9 cellular contexts compared by ENCODE assay signal in the genomic region with DNA sequence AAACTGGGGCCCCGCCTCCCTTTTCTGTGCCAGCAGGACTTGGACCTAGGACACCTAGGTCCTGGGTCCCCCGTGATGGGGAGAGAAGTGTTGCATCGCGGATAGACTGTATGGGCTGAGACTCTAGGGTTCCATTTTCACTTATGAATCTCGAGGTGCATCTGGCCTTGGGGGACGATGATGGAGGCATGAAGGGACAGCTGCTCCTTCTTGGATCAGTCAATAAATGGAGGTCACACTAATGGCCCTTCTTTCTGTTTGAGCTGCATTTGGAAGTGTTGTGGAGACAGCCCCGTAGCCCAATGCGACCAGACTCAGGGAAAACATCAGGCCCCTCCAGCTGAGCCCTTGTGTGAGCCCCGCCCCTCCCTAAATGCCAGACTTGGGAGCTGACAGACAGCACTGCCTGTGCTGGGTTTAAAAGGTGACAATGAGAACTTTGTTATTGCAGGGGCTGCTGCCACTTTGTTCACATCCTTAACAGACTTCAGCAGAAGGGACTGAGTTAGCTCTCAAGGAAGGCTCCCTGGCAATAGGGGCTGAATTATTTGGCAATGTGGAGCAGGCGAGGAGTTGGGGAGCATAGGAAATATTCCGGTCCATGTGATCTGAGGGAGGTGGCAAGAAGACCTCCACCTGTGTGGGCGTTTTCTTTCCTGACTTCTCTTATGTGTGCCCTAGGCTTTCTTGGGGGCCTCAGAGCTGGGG. TPM values are rescaled to one million over a fixed set of nuclear protein-coding genes. Genes with fewer than 3 reads are reported as not detected.
DNase-seq lines count a peak whose midpoint lies in the region; ATAC-seq and TF ChIP-seq lines count a peak whose summit lies in the region.
"Had no signal": no experiment of that assay in that cellular context is flagged by ENCODE, and none has a peak within 500 bp of the region (broad histone marks: within the 10 kb centered on the region; RNA-seq: fewer than 3 reads in every experiment).

No MANE protein-coding gene starts in this region.

- POLR2A ChIA-PET in naive thymus-derived CD4-positive, alpha-beta T cell (lab: Charles Lee): interaction anchor here (0.8 to 1.8 kb wide), 7 partner anchors 9 to 145 kb away, joined by 3 to 4 read pairs (median 3); no protein-coding TSS in a partner anchor

- H3K4me1 Mint-ChIP-seq in naive thymus-derived CD4-positive, alpha-beta T cell: peaks cover 20 to 44% (median 36%) of the 10 kb centered on the region in 7 donors

- DNase-seq in BE2C (no peak), NCI-H1105 (lab: John Stamatoyannopoulos, UW) (no peak), NOMO-1 (lab: John Stamatoyannopoulos, UW; ENCODE audit: unreplicated experiment in 2 of 2) (no peak), SIG-M5 (lab: John Stamatoyannopoulos, UW) (no peak)
- DNase-seq in naive thymus-derived CD4-positive, alpha-beta T cell: no peak

- peaks cover 7% of the 10 kb centered on the region; the same call in 1 of the 2 replicates for H3K36me3 ChIP-seq in BE2C
- peaks cover 0 to 22% (median 0%) of the 10 kb centered on the region in 3 experiments for H3K36me3 ChIP-seq in naive thymus-derived CD4-positive, alpha-beta T cell (ENCODE audit: control insufficient read depth in 2 of 3, insufficient read depth in 3 of 3, low read length in 3 of 3)

- no peaks in the 10 kb centered on the region for H3K27me3 ChIP-seq in BE2C
- no peaks in the 10 kb centered on the region for H3K27me3 ChIP-seq in naive thymus-derived CD4-positive, alpha-beta T cell (ENCODE audit: control insufficient read depth in 2 of 2, insufficient read depth in 2 of 2, low read length in 2 of 2)

- no peak for TF ChIP-seq EP300 in Ishikawa (IDR thresholded peaks at IDR 0.05; ENCODE audit: borderline replicate concordance)

- peaks cover under 1 to 36% (median 18%) of the 10 kb centered on the region in 5 donors for H3K36me3 Mint-ChIP-seq in naive thymus-derived CD4-positive, alpha-beta T cell

- H3K9me3 ChIP-seq in BE2C: no peaks in the 10 kb centered on the region
- H3K9me3 ChIP-seq in naive thymus-derived CD4-positive, alpha-beta T cell (ENCODE audit: control insufficient read depth in 2 of 3, low read length in 3 of 3): no peaks in the 10 kb centered on the region

- no peak for TF ChIP-seq RAD21 in Ishikawa (IDR thresholded peaks at IDR 0.05; ENCODE audit: low read depth)

- no peak for ATAC-seq in naive thymus-derived CD4-positive, alpha-beta T cell
- ATAC-seq in GM19035 (IDR thresholded peaks at IDR 0.05; ENCODE audit: unreplicated experiment): no peak
- ATAC-seq: HCT116 had no signal

- intact Hi-C loops in naive thymus-derived CD4-positive, alpha-beta T cell (cut with micrococcal nuclease): loop anchor here (2.0 kb wide), 2 partner anchors 15 kb away; a partner anchor contains a TSS

- CTCF ChIA-PET in naive thymus-derived CD4-positive, alpha-beta T cell (lab: Charles Lee): interaction anchor here (0.6 to 2.0 kb wide), 4 partner anchors 15 to 67 kb away, joined by 3 to 11 read pairs (median 6); no protein-coding TSS in a partner anchor

- TF ChIP-seq CTCF in BE2C (IDR thresholded peaks at IDR 0.05; ENCODE audit: low read depth, low read length): no peak

- peak overlapping the region; percentile 92 for H3K4me3 ChIP-seq in BE2C (ENCODE audit: low read depth, low read length)
- peak overlapping the region; percentile 71 for H3K4me3 ChIP-seq in naive thymus-derived CD4-positive, alpha-beta T cell (ENCODE audit: low read length)

- no peaks in the 10 kb centered on the region for H3K9me3 Mint-ChIP-seq in naive thymus-derived CD4-positive, alpha-beta T cell

- H3K27ac Mint-ChIP-seq in naive thymus-derived CD4-positive, alpha-beta T cell: peak overlapping the region; percentile 49 to 93 (median 86)

- peaks cover 0 to 7% (median 3%) of the 10 kb centered on the region in 5 donors for H3K27me3 Mint-ChIP-seq in naive thymus-derived CD4-positive, alpha-beta T cell

- peak overlapping the region; percentile 81 to 91 (median 86) for H3K4me3 Mint-ChIP-seq in naive thymus-derived CD4-positive, alpha-beta T cell

- peaks cover 10% of the 10 kb centered on the region for H3K4me1 ChIP-seq in BE2C
- peaks cover 19 to 22% of the 10 kb centered on the region in 2 donors for H3K4me1 ChIP-seq in naive thymus-derived CD4-positive, alpha-beta T cell (ENCODE audit: control insufficient read depth in 2 of 2, insufficient read depth in 2 of 2, low read length in 2 of 2)

- H3K27ac ChIP-seq in cingulate gyrus (ENCODE audit: low read depth, low read length): peak overlapping the region; percentile 96
- peak overlapping the region; percentile 70 for H3K27ac ChIP-seq in naive thymus-derived CD4-positive, alpha-beta T cell (ENCODE audit: low read depth, low read length)

TF ChIP-seq in Ishikawa, 13 proteins besides CTCF, POLR2A, EP300 and RAD21:
- TF ChIP-seq ZBTB7A (IDR thresholded peaks at IDR 0.05; ENCODE audit: low read depth) (peak; percentile 8; the same call in 1 of the 2 replicates), CEBPB (IDR thresholded peaks at IDR 0.05) (no peak)

RNA-seq across cellular contexts. Expression of a gene that starts 0.8 kb away (rescaled TPM):
- polyA plus RNA-seq in BE2C (2012; ENCODE audit: insufficient read depth, insufficient read length, low read depth): 178 TPM
- 10 to 100 TPM; 25.1 to 42.5 (median 35.6) TPM for total RNA-seq in naive thymus-derived CD4-positive, alpha-beta T cell
- 1 to 10 TPM; 5.3 to 6.7 TPM for polyA plus RNA-seq in naive thymus-derived CD4-positive, alpha-beta T cell

RNA-seq across cellular contexts. Expression of a gene that starts 5.8 kb away (rescaled TPM):
- 18.5 TPM for polyA plus RNA-seq in BE2C (2012; ENCODE audit: insufficient read depth, insufficient read length, low read depth)
- 1 to 10 TPM in 1 of 5 experiments, under 1 TPM in 4; 0.29 to 1.2 (median 0.84) TPM for total RNA-seq in naive thymus-derived CD4-positive, alpha-beta T cell
- polyA plus RNA-seq in naive thymus-derived CD4-positive, alpha-beta T cell: not detected

RNA-seq across cellular contexts. Expression of a gene that starts 14.5 kb away (rescaled TPM):
- polyA plus RNA-seq in BE2C (2012; ENCODE audit: insufficient read depth, insufficient read length, low read depth): 37.0 TPM
- 10 to 100 TPM; 20.1 to 29.7 (median 21.9) TPM for total RNA-seq in naive thymus-derived CD4-positive, alpha-beta T cell
- 10 to 100 TPM; 18.5 to 29.7 TPM for polyA plus RNA-seq in naive thymus-derived CD4-positive, alpha-beta T cell

RNA-seq across cellular contexts. Expression of a gene that starts 27.5 kb away (rescaled TPM):
- polyA plus RNA-seq in BE2C (2012; ENCODE audit: insufficient read depth, insufficient read length, low read depth): 17.6 TPM
- 1 to 10 TPM in 1 of 5 experiments, not detected in 4; 1.4 TPM for total RNA-seq in naive thymus-derived CD4-positive, alpha-beta T cell
- polyA plus RNA-seq in naive thymus-derived CD4-positive, alpha-beta T cell: not detected

RNA-seq across cellular contexts. Expression of a gene that starts 55.6 kb away (rescaled TPM):
- polyA plus RNA-seq in BE2C (2012; ENCODE audit: insufficient read depth, insufficient read length, low read depth): 27.5 TPM
- total RNA-seq in naive thymus-derived CD4-positive, alpha-beta T cell: 1 to 10 TPM in 4 of 5 experiments, under 1 TPM in 1; 0.95 to 1.7 (median 1.0) TPM
- polyA plus RNA-seq in naive thymus-derived CD4-positive, alpha-beta T cell: under 1 TPM; 0.06 to 0.09 TPM
